1 cellular context compared by ENCODE assay signal in genomic region chr7:6008668-6009611, GRCh38.
TF ChIP-seq lines count a peak whose summit lies in the region.

Gene AIMP2, plus strand, starts transcription at chr7:6009272. Its CDS starts 92 bp downstream, at chr7:6009364.
Gene PMS2, minus strand, starts transcription at chr7:6009049. Its CDS starts 30 bp downstream, at chr7:6009019.

TF ChIP-seq in HepG2, 621 proteins besides CTCF, POLR2A, EP300 and RAD21 (continued from another document and continues in another):
- TF ChIP-seq ZNF280D (CRISPR knock-in tag; IDR thresholded peaks at IDR 0.05) (peak; percentile 94), ZNF746 (CRISPR knock-in tag; IDR thresholded peaks at IDR 0.05) (peak; percentile 95), RFX3 (CRISPR knock-in tag; IDR thresholded peaks at IDR 0.05) (no peak; the same call in 1 of the 2 replicates), ZNF549 (CRISPR knock-in tag; IDR thresholded peaks at IDR 0.05) (peak; percentile 88; the same call in 1 of the 2 replicates), ZBTB3 (CRISPR knock-in tag; IDR thresholded peaks at IDR 0.05; ENCODE audit: borderline replicate concordance, low read depth) (peak; percentile 95; the same call in 1 of the 2 replicates), POGZ (CRISPR knock-in tag; IDR thresholded peaks at IDR 0.05) (peak; percentile 72; the same call in 1 of the 2 replicates), TAF15 (IDR thresholded peaks at IDR 0.05; ENCODE audit: low read depth, low read length, poor library complexity, severe bottlenecking) (no peak), ZNF446 (CRISPR knock-in tag; IDR thresholded peaks at IDR 0.05) (peak; percentile 99), ZNF530 (CRISPR knock-in tag; IDR thresholded peaks at IDR 0.05; ENCODE audit: low read depth) (peak; percentile 91; the same call in 1 of the 2 replicates), ASH2L (IDR thresholded peaks at IDR 0.05; ENCODE audit: insufficient read length, low read depth, low read length) (peak; percentile 68), ZSCAN25 (CRISPR knock-in tag; IDR thresholded peaks at IDR 0.05) (peak; percentile 91; the same call in 1 of the 2 replicates), ZFP41 (CRISPR knock-in tag; IDR thresholded peaks at IDR 0.05; ENCODE audit: borderline replicate concordance) (peak; percentile 93; the same call in 1 of the 2 replicates), CREB3 (CRISPR knock-in tag; IDR thresholded peaks at IDR 0.05) (peak; percentile 100), SMARCE1 (IDR thresholded peaks at IDR 0.05; ENCODE audit: borderline replicate concordance) (no peak), ZNF768 (CRISPR knock-in tag; IDR thresholded peaks at IDR 0.05) (peak; percentile 87), STAT6 (CRISPR knock-in tag; IDR thresholded peaks at IDR 0.05; ENCODE audit: borderline replicate concordance) (peak; percentile 99), ZNF574 (CRISPR knock-in tag; IDR thresholded peaks at IDR 0.05) (peak; percentile 93), ATRX (CRISPR knock-in tag; IDR thresholded peaks at IDR 0.05; ENCODE audit: borderline replicate concordance) (0 out of 2 replicates have a peak, but pooled peaks have one; percentile 78), NPAS2 (CRISPR knock-in tag; IDR thresholded peaks at IDR 0.05; ENCODE audit: borderline replicate concordance) (no peak), ZNF546 (CRISPR knock-in tag; conservative IDR thresholded peaks at IDR 0.05) (peak; percentile 100), SRF (IDR thresholded peaks at IDR 0.05; ENCODE audit: low read depth, low read length) (no peak), TAF1 (CRISPR knock-in tag; IDR thresholded peaks at IDR 0.05) (peak; percentile 94), ATF2 (CRISPR knock-in tag; IDR thresholded peaks at IDR 0.05) (peak; percentile 88; the same call in 1 of the 2 replicates), CHD4 (IDR thresholded peaks at IDR 0.05; ENCODE audit: borderline replicate concordance, low read length) (no peak), ZNF720 (CRISPR knock-in tag; IDR thresholded peaks at IDR 0.05) (peak; percentile 72; the same call in 1 of the 2 replicates), ZKSCAN5 (CRISPR knock-in tag; IDR thresholded peaks at IDR 0.05) (peak; percentile 73; the same call in 1 of the 2 replicates), ZNF563 (CRISPR knock-in tag; IDR thresholded peaks at IDR 0.05) (peak; percentile 100), KAT8 (CRISPR knock-in tag; IDR thresholded peaks at IDR 0.05) (peak; percentile 93), ZNF567 (CRISPR knock-in tag; IDR thresholded peaks at IDR 0.05; ENCODE audit: borderline replicate concordance) (peak; percentile 100), ZNF207 (IDR thresholded peaks at IDR 0.05; ENCODE audit: borderline replicate concordance) (no peak), ZNF615 (CRISPR knock-in tag; IDR thresholded peaks at IDR 0.05; ENCODE audit: borderline replicate concordance) (peak; percentile 84), ZNF33B (CRISPR knock-in tag; IDR thresholded peaks at IDR 0.05) (peak; percentile 100), NFIB (CRISPR knock-in tag; IDR thresholded peaks at IDR 0.05; ENCODE audit: borderline replicate concordance) (peak; percentile 85; the same call in 1 of the 2 replicates), JUNB (CRISPR knock-in tag; IDR thresholded peaks at IDR 0.05; ENCODE audit: borderline replicate concordance) (peak; percentile 89; the same call in 1 of the 2 replicates), SKI (IDR thresholded peaks at IDR 0.05; ENCODE audit: partially characterized antibody) (peak; percentile 14), ZBTB8A (CRISPR knock-in tag; IDR thresholded peaks at IDR 0.05; ENCODE audit: borderline replicate concordance, low read depth) (peak; percentile 98), ZNF407 (CRISPR knock-in tag; IDR thresholded peaks at IDR 0.05; ENCODE audit: not compliant biosample characterization) (peak; percentile 100), MTA3 (CRISPR knock-in tag; IDR thresholded peaks at IDR 0.05) (0 out of 2 replicates have a peak, but pooled peaks have one; percentile 36), TMF1 (CRISPR knock-in tag; IDR thresholded peaks at IDR 0.05; ENCODE audit: low read depth) (peak; percentile 98), RARG (CRISPR knock-in tag; IDR thresholded peaks at IDR 0.05; ENCODE audit: low read depth) (peak; percentile 98)
